Comparison of ENCODE assay signal across 8 cellular contexts in genomic region chr11:36564376-36565032, GRCh38. TPM values are rescaled to one million over a fixed set of nuclear protein-coding genes. Genes with fewer than 3 reads are reported as not detected.
A peak's percentile ranks its signal among the peaks of the same experiment; 100 is the strongest.
DNase-seq lines count a peak whose midpoint lies in the region; ATAC-seq and TF ChIP-seq lines count a peak whose summit lies in the region.

No MANE protein-coding gene starts in this region.

- DNase-seq in GM10248 (ENCODE audit: extremely low spot score), result peak; percentile 34
- DNase-seq in NCI-H748 (lab: John Stamatoyannopoulos, UW; ENCODE audit: unreplicated experiment), result peak; percentile 68
- peak; percentile 37 for DNase-seq in activated T-cell treated with anti-CD3 and anti-CD28 coated beads, Interleukin-2, amount 50 U/mL, for 24 hours
- peak; percentile 78 for DNase-seq in fibroblast of peridontal ligament (ENCODE audit: extremely low read depth)
- DNase-seq in natural killer cell treated with Interleukin-12 subunit alpha and Interleukin-12 subunit beta and Interleukin-15 and Interleukin-18, amount 100 ng/mL, for 72 hours (ENCODE audit: low spot score), result no peak
- DNase-seq in type B pancreatic cell (ENCODE audit: extremely low spot score, unreplicated experiment), result no peak

- CTCF ChIA-PET in GM10248 (lab: Yijun Ruan, JAX), result interaction anchor here (1.0 to 9.5 kb wide), 33 partner anchors 11 to 275 kb away, joined by 3 to 340 read pairs (median 6); partner anchors contain the start of gene COMMD9

- no peaks in the 10 kb centered on the region for H3K36me3 Mint-ChIP-seq in activated T-cell treated with anti-CD3 and anti-CD28 coated beads, Interleukin-2, amount 50 U/mL, for 24 hours (ENCODE audit: low read depth)
- H3K36me3 Mint-ChIP-seq in natural killer cell treated with Interleukin-12 subunit alpha and Interleukin-12 subunit beta and Interleukin-15 and Interleukin-18, amount 100 ng/mL, for 72 hours, result no peaks in the 10 kb centered on the region
- H3K36me3 Mint-ChIP-seq in type B pancreatic cell, result no peaks in the 10 kb centered on the region

- peak overlapping the region; percentile 57 for H3K4me3 Mint-ChIP-seq in activated T-cell treated with anti-CD3 and anti-CD28 coated beads, Interleukin-2, amount 50 U/mL, for 24 hours
- H3K4me3 Mint-ChIP-seq in natural killer cell treated with Interleukin-12 subunit alpha and Interleukin-12 subunit beta and Interleukin-15 and Interleukin-18, amount 100 ng/mL, for 72 hours, result peak overlapping the region; percentile 60
- peak overlapping the region; percentile 85 for H3K4me3 Mint-ChIP-seq in type B pancreatic cell

- H3K27ac Mint-ChIP-seq in activated T-cell treated with anti-CD3 and anti-CD28 coated beads, Interleukin-2, amount 50 U/mL, for 24 hours, result no peak overlapping the region
- H3K27ac Mint-ChIP-seq in natural killer cell treated with Interleukin-12 subunit alpha and Interleukin-12 subunit beta and Interleukin-15 and Interleukin-18, amount 100 ng/mL, for 72 hours, result peak overlapping the region in 1 of 2 donors; percentile 55
- H3K27ac Mint-ChIP-seq in type B pancreatic cell, result no peak overlapping the region

- H3K9me3 Mint-ChIP-seq in activated T-cell treated with anti-CD3 and anti-CD28 coated beads, Interleukin-2, amount 50 U/mL, for 24 hours, result peaks cover 6% of the 10 kb centered on the region
- peaks cover 4% of the 10 kb centered on the region for H3K9me3 Mint-ChIP-seq in natural killer cell treated with Interleukin-12 subunit alpha and Interleukin-12 subunit beta and Interleukin-15 and Interleukin-18, amount 100 ng/mL, for 72 hours
- no peaks in the 10 kb centered on the region for H3K9me3 Mint-ChIP-seq in type B pancreatic cell

- H3K27me3 Mint-ChIP-seq in activated T-cell treated with anti-CD3 and anti-CD28 coated beads, Interleukin-2, amount 50 U/mL, for 24 hours, result peaks cover 27% of the 10 kb centered on the region
- H3K27me3 Mint-ChIP-seq in natural killer cell treated with Interleukin-12 subunit alpha and Interleukin-12 subunit beta and Interleukin-15 and Interleukin-18, amount 100 ng/mL, for 72 hours, result peaks cover 0 to 14% of the 10 kb centered on the region in 2 donors
- peaks cover 36% of the 10 kb centered on the region for H3K27me3 Mint-ChIP-seq in type B pancreatic cell

- POLR2A ChIA-PET in GM10248 (lab: Yijun Ruan, JAX), result interaction anchor here (1.2 kb wide), 1 partner anchor 183 kb away, joined by 3 read pairs; no protein-coding TSS in a partner anchor

- TF ChIP-seq CTCF in 22Rv1 (IDR thresholded peaks at IDR 0.05), result peak; percentile 77
- peak; percentile 70 for TF ChIP-seq CTCF in GM10248 (IDR thresholded peaks at IDR 0.05; ENCODE audit: control extremely low read depth, extremely low read depth, low read depth, missing control alignments)
- TF ChIP-seq CTCF in type B pancreatic cell (conservative IDR thresholded peaks at IDR 0.05), result peak; percentile 90

- no peak overlapping the region for H3K27ac ChIP-seq in 22Rv1

- ATAC-seq in HG03175 (IDR thresholded peaks at IDR 0.05; ENCODE audit: unreplicated experiment), result peak; percentile 72
- ATAC-seq in natural killer cell treated with Interleukin-12 subunit alpha and Interleukin-12 subunit beta and Interleukin-15 and Interleukin-18, amount 100 ng/mL, for 72 hours, result no peak

- H3K4me1 Mint-ChIP-seq in activated T-cell treated with anti-CD3 and anti-CD28 coated beads, Interleukin-2, amount 50 U/mL, for 24 hours (ENCODE audit: low read depth), result peaks cover 10% of the 10 kb centered on the region
- peaks cover 22 to 24% of the 10 kb centered on the region in 2 donors for H3K4me1 Mint-ChIP-seq in natural killer cell treated with Interleukin-12 subunit alpha and Interleukin-12 subunit beta and Interleukin-15 and Interleukin-18, amount 100 ng/mL, for 72 hours (ENCODE audit: low read depth in 2 of 2)
- H3K4me1 Mint-ChIP-seq in type B pancreatic cell (ENCODE audit: unreplicated experiment), result peaks cover 14% of the 10 kb centered on the region

RNA-seq across cellular contexts. Expression of gene RAG1, which starts 3.3 kb away (rescaled TPM):
- total RNA-seq in natural killer cell treated with Interleukin-12 subunit alpha and Interleukin-12 subunit beta and Interleukin-15 and Interleukin-18, amount 100 ng/mL, for 72 hours, result under 1 TPM; 0.25 to 0.55 TPM
- total RNA-seq in type B pancreatic cell (ENCODE audit: low replicate concordance), result 0.99 and 1.4 TPM in 2 replicates

RNA-seq across cellular contexts. Expression of gene IFTAP, which starts 29.8 kb away (rescaled TPM):
- total RNA-seq in natural killer cell treated with Interleukin-12 subunit alpha and Interleukin-12 subunit beta and Interleukin-15 and Interleukin-18, amount 100 ng/mL, for 72 hours, result 1 to 10 TPM in 1 of 2 donors, under 1 TPM in 1; 0.89 to 2.2 TPM
- 12.2 and 33.1 TPM in 2 replicates for total RNA-seq in type B pancreatic cell (ENCODE audit: low replicate concordance)

RNA-seq across cellular contexts. Expression of gene RAG2, which starts 33.5 kb away (rescaled TPM):
- not detected for total RNA-seq in natural killer cell treated with Interleukin-12 subunit alpha and Interleukin-12 subunit beta and Interleukin-15 and Interleukin-18, amount 100 ng/mL, for 72 hours
- 0.14 TPM in 1 of 2 replicates, not detected in the other for total RNA-seq in type B pancreatic cell (ENCODE audit: low replicate concordance)

RNA-seq across cellular contexts. Expression of gene TRAF6, which starts 54.4 kb away (rescaled TPM):
- total RNA-seq in natural killer cell treated with Interleukin-12 subunit alpha and Interleukin-12 subunit beta and Interleukin-15 and Interleukin-18, amount 100 ng/mL, for 72 hours, result 10 to 100 TPM; 15.3 to 25.3 TPM
- 15.0 and 18.2 TPM in 2 replicates for total RNA-seq in type B pancreatic cell (ENCODE audit: low replicate concordance)

Comparison
In these comparisons a context has a peak if more than half of its experiments do, and no peak if none do; other contexts are left out.
1. DNase-seq: peak in GM10248 (single experiment), NCI-H748 (single experiment), activated T-cell treated with anti-CD3 and anti-CD28 coated beads, Interleukin-2, amount 50 U/mL, for 24 hours (single experiment) and fibroblast of peridontal ligament (single experiment); none in natural killer cell treated with Interleukin-12 subunit alpha and Interleukin-12 subunit beta and Interleukin-15 and Interleukin-18, amount 100 ng/mL, for 72 hours (single experiment) and type B pancreatic cell (single experiment).
2. Peak in every context shown above with its lines, with median percentiles within 50 percentile points of each other: CTCF ChIP-seq and H3K4me3 Mint-ChIP-seq.